In genomic region chr20:23508896-23509579, GRCh38 we compare ENCODE assay signal across 1 cellular context.
TF ChIP-seq lines count a peak whose summit lies in the region.

No MANE protein-coding gene starts in this region.

TF ChIP-seq in HepG2, 621 proteins besides CTCF, POLR2A, EP300 and RAD21 (continued from another document):
- TF ChIP-seq PRDM10 (CRISPR knock-in tag; IDR thresholded peaks at IDR 0.05; ENCODE audit: low read depth) (no peak), GABPB1 (CRISPR knock-in tag; IDR thresholded peaks at IDR 0.05) (peak; percentile 90), ZNF691 (CRISPR knock-in tag; IDR thresholded peaks at IDR 0.05; ENCODE audit: borderline replicate concordance, low read depth) (no peak), HMGXB4 (CRISPR knock-in tag; IDR thresholded peaks at IDR 0.05; ENCODE audit: borderline replicate concordance in 1 of 2, low read depth in 1 of 2) (no peak), HOXA3 (CRISPR knock-in tag; IDR thresholded peaks at IDR 0.05) (peak; percentile 56; the same call in 1 of the 2 replicates), SAP130 (CRISPR knock-in tag; IDR thresholded peaks at IDR 0.05; ENCODE audit: low read depth) (peak; percentile 21; the same call in 1 of the 2 replicates), SSRP1 (CRISPR knock-in tag; IDR thresholded peaks at IDR 0.05) (no peak), ZNF788 (CRISPR knock-in tag; IDR thresholded peaks at IDR 0.05; ENCODE audit: borderline replicate concordance) (peak; percentile 26; the same call in 1 of the 2 replicates), ZNF501 (CRISPR knock-in tag; IDR thresholded peaks at IDR 0.05) (no peak), ZSCAN21 (CRISPR knock-in tag; IDR thresholded peaks at IDR 0.05; ENCODE audit: borderline replicate concordance) (no peak), ZNF33B (CRISPR knock-in tag; IDR thresholded peaks at IDR 0.05) (no peak), ZBTB25 (CRISPR knock-in tag; IDR thresholded peaks at IDR 0.05) (no peak), JUND (CRISPR knock-in tag; IDR thresholded peaks at IDR 0.05) (0 out of 2 replicates have a peak, but pooled peaks have one; percentile 65), ZNF570 (CRISPR knock-in tag; IDR thresholded peaks at IDR 0.05; ENCODE audit: borderline replicate concordance) (no peak), CAMTA2 (CRISPR knock-in tag; IDR thresholded peaks at IDR 0.05; ENCODE audit: borderline replicate concordance) (no peak), GPN1 (CRISPR knock-in tag; IDR thresholded peaks at IDR 0.05; ENCODE audit: borderline replicate concordance) (no peak), ZNF160 (CRISPR knock-in tag; IDR thresholded peaks at IDR 0.05) (no peak), GATA4 (IDR thresholded peaks at IDR 0.05; ENCODE audit: borderline replicate concordance, low read depth) (no peak), ZNF576 (CRISPR knock-in tag; IDR thresholded peaks at IDR 0.05) (no peak), ZFX (CRISPR knock-in tag; IDR thresholded peaks at IDR 0.05; ENCODE audit: low read depth) (peak; percentile 68), RARA (CRISPR knock-in tag; IDR thresholded peaks at IDR 0.05) (peak; percentile 58), IKZF5 (CRISPR knock-in tag; IDR thresholded peaks at IDR 0.05) (peak; percentile 36; the same call in 1 of the 2 replicates), MAZ (IDR thresholded peaks at IDR 0.05; ENCODE audit: borderline replicate concordance, low read depth, low read length) (no peak), MAZ (CRISPR knock-in tag; IDR thresholded peaks at IDR 0.05; ENCODE audit: low read depth) (peak; percentile 36; the same call in 1 of the 2 replicates), ZNF709 (CRISPR knock-in tag; IDR thresholded peaks at IDR 0.05) (no peak), ZSCAN12 (CRISPR knock-in tag; IDR thresholded peaks at IDR 0.05) (no peak), ZNF264 (CRISPR knock-in tag; IDR thresholded peaks at IDR 0.05) (no peak), NR2F1 (CRISPR knock-in tag; IDR thresholded peaks at IDR 0.05) (peak; percentile 48 to 72; a peak in 3 of 4 replicates), NR2F6 (IDR thresholded peaks at IDR 0.05) (peak; percentile 63; the same call in 1 of the 2 replicates), NR2F6 (CRISPR knock-in tag; IDR thresholded peaks at IDR 0.05) (peak; percentile 84), PHF8 (CRISPR knock-in tag; IDR thresholded peaks at IDR 0.05) (peak; percentile 36; the same call in 1 of the 2 replicates), ZNF460 (CRISPR knock-in tag; IDR thresholded peaks at IDR 0.05; ENCODE audit: borderline replicate concordance) (no peak), ZNF331 (CRISPR knock-in tag; IDR thresholded peaks at IDR 0.05) (peak; percentile 64; the same call in 1 of the 2 replicates), ZNF205 (CRISPR knock-in tag; IDR thresholded peaks at IDR 0.05) (no peak), ZBTB49 (CRISPR knock-in tag; IDR thresholded peaks at IDR 0.05; ENCODE audit: borderline replicate concordance) (0 out of 2 replicates have a peak, but pooled peaks have one; percentile 72)
